14 cellular contexts compared by ENCODE assay signal in the genomic region with DNA sequence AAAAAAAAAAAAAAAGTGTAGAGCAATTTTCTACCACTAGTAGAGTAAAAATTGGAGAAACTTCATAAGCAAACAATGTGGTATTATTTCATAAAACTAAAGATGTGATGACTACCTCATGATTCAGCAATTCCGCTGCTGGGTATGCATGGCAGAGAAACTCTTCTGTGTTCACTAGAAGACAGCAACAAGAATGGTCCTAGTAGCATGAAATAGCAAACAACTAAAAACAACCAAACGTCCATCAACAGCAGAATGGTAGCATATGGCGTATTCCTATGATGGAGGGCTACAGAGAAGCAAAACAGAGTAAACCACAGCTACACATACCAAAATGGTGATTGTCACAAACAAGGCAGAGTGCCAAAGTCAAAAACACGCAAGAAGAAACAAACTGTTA. TPM values are rescaled to one million over a fixed set of nuclear protein-coding genes. Genes with fewer than 3 reads are reported as not detected.
DNase-seq lines count a peak whose midpoint lies in the region; ATAC-seq, FAIRE-seq and TF ChIP-seq lines count a peak whose summit lies in the region.
"Had no signal": no experiment of that assay in that cellular context is flagged by ENCODE, and none has a peak within 500 bp of the region (broad histone marks: within the 10 kb centered on the region; RNA-seq: fewer than 3 reads in every experiment).

No MANE protein-coding gene starts in this region.

- FAIRE-seq in bronchial epithelial cell (lab: Jason Lieb, UNC), result no peak
- FAIRE-seq: GM18507 had no signal

- TF ChIP-seq CTCF in NB4 (IDR thresholded peaks at IDR 0.05; ENCODE audit: low read depth, low read length), result no peak
- no peak for TF ChIP-seq CTCF in bronchial epithelial cell (IDR thresholded peaks at IDR 0.05; ENCODE audit: insufficient read depth, low read length, severe bottlenecking)

- in situ Hi-C loops in Caki2 (cut with HindIII; ENCODE audit: low pct_unique_long_range_greater_than_20kb, low sequenced_read_pairs), result no loop called here

- DNase-seq in Caki2 (ENCODE audit: low read depth) (peak; percentile 78), NB4 (ENCODE audit: low read depth) (peak; percentile 29), bronchial epithelial cell (ENCODE audit: low read depth) (peak; percentile 96), myocyte (ENCODE audit: low read depth) (peak; percentile 84), NCI-H82 treated with DMSO at 0.1 percent for 48 hours (lab: John Stamatoyannopoulos, UW; ENCODE audit: unreplicated experiment) (no peak), cerebellar cortex (ENCODE audit: low spot score) (no peak)
- DNase-seq: activated CD4-positive, alpha-beta T cell treated with anti-CD3 and anti-CD28 coated beads, Interleukin-2, amount 50 U/mL, for 1 hour; activated gamma-delta T cell treated with Interleukin-2 at 50 U/mL for 16 hours; effector CD4-positive, alpha-beta T cell; NCI-H524 treated with DMSO at 0.1 percent for 48 hours; stomach had no signal

- no peak for TF ChIP-seq POLR2A in NB4 (IDR thresholded peaks at IDR 0.05; ENCODE audit: extremely low read depth, insufficient read length)

- H3K4me3 ChIP-seq in NB4 (ENCODE audit: low read depth, low read length), result no peak overlapping the region
- no peak overlapping the region for H3K4me3 ChIP-seq in bronchial epithelial cell (ENCODE audit: low read depth, low read length)
- H3K4me3 ChIP-seq: stomach had no signal

- no peaks in the 10 kb centered on the region for H3K36me3 ChIP-seq in bronchial epithelial cell (ENCODE audit: control insufficient read depth, insufficient read depth, low read length)
- H3K36me3 ChIP-seq: stomach had no signal

- no peaks in the 10 kb centered on the region for H3K27me3 ChIP-seq in bronchial epithelial cell (ENCODE audit: control insufficient read depth, insufficient read depth, low read length)

- ATAC-seq in HG03439 (IDR thresholded peaks at IDR 0.05; ENCODE audit: unreplicated experiment) (no peak), HG03460 (IDR thresholded peaks at IDR 0.05; ENCODE audit: unreplicated experiment) (no peak)

RNA-seq across cellular contexts. Expression of gene HTR1D, which starts 18.9 kb away (rescaled TPM):
- total RNA-seq in Caki2 (2014; rRNA removed; shearing (Covaris generic); ENCODE audit: low replicate concordance), result 0.52 and 1.5 TPM in 2 replicates
- total RNA-seq in bronchial epithelial cell (under 0.01 and 0.26 TPM in 2 replicates), myocyte (0.19 and 0.36 TPM in 2 replicates)
- 3.7 TPM for polyA plus RNA-seq in myocyte (2012)

RNA-seq across cellular contexts. Expression of gene LUZP1, which starts 29.7 kb away (rescaled TPM):
- 10.9 and 17.0 TPM in 2 replicates for total RNA-seq in Caki2 (2014; rRNA removed; shearing (Covaris generic); ENCODE audit: low replicate concordance)
- total RNA-seq in bronchial epithelial cell, result 17.6 and 19.6 TPM in 2 replicates
- total RNA-seq in myocyte, result 19.1 and 21.9 TPM in 2 replicates
- 29.5 TPM for polyA plus RNA-seq in myocyte (2012)

Comparison
In these comparisons a context has a peak if more than half of its experiments do, and no peak if none do; other contexts are left out.
1. DNase-seq: peak in Caki2 (single experiment), NB4 (single experiment), bronchial epithelial cell (single experiment) and myocyte (single experiment); none in NCI-H82 treated with DMSO at 0.1 percent for 48 hours (single experiment) and cerebellar cortex (single experiment).